ENCODE assay signal across 1 cellular context in the genomic region with DNA sequence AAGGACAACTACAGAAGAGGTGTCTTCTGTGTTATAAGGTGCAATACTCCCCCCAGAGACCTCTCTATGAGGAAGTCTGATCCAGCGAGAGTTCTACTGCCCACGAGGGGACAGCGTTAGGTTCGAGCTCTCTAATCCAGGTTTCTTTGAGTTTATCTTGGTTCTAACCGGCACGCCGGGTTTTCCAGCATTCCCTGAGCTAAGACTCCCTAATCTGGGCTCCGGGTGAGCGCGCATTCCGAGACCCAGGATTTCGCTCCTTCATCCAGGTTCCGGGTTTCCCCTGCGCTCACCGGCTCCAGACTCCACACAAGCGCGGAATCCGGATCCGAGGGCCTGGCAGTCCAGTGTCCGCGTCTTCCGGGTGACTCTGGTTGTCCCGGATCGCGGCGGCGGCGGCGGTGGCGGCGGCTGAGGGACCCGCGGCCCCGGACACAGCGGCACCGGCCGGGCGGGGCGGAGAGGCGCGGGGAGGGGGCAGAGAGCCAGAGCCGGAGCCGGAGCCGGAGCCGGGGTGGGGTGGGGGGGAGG.
TF ChIP-seq lines count a peak whose summit lies in the region.

A gene with protein sequence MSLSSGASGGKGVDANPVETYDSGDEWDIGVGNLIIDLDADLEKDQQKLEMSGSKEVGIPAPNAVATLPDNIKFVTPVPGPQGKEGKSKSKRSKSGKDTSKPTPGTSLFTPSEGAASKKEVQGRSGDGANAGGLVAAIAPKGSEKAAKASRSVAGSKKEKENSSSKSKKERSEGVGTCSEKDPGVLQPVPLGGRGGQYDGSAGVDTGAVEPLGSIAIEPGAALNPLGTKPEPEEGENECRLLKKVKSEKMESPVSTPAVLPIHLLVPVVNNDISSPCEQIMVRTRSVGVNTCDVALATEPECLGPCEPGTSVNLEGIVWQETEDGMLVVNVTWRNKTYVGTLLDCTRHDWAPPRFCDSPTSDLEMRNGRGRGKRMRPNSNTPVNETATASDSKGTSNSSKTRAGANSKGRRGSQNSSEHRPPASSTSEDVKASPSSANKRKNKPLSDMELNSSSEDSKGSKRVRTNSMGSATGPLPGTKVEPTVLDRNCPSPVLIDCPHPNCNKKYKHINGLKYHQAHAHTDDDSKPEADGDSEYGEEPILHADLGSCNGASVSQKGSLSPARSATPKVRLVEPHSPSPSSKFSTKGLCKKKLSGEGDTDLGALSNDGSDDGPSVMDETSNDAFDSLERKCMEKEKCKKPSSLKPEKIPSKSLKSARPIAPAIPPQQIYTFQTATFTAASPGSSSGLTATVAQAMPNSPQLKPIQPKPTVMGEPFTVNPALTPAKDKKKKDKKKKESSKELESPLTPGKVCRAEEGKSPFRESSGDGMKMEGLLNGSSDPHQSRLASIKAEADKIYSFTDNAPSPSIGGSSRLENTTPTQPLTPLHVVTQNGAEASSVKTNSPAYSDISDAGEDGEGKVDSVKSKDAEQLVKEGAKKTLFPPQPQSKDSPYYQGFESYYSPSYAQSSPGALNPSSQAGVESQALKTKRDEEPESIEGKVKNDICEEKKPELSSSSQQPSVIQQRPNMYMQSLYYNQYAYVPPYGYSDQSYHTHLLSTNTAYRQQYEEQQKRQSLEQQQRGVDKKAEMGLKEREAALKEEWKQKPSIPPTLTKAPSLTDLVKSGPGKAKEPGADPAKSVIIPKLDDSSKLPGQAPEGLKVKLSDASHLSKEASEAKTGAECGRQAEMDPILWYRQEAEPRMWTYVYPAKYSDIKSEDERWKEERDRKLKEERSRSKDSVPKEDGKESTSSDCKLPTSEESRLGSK (N-terminal part only) (plus strand): TSS at position 373 of the 531 bp plus-strand sequence. CDS start 38,842 bp downstream, outside the sequence.

TF ChIP-seq in A549, 52 proteins besides CTCF, POLR2A, EP300 and RAD21 (continued from another document):
- no peak for TF ChIP-seq FOXS1 (CRISPR knock-in tag; IDR thresholded peaks at IDR 0.05)
- TF ChIP-seq JUN (IDR thresholded peaks at IDR 0.05) = peak; percentile 41 to 86; a peak in 3 of 5 replicates
- TF ChIP-seq KDM1A (IDR thresholded peaks at IDR 0.05; ENCODE audit: low read depth) = no peak
- TF ChIP-seq POLR2AphosphoS2 (conservative IDR thresholded peaks at IDR 0.05; ENCODE audit: low read length) = no peak
- TF ChIP-seq ZFP36 (IDR thresholded peaks at IDR 0.05; ENCODE audit: borderline replicate concordance, partially characterized antibody) = no peak
- peak; percentile 84; the same call in 1 of the 2 replicates for TF ChIP-seq TP53 (CRISPR knock-in tag; IDR thresholded peaks at IDR 0.05)
- TF ChIP-seq PHF8 (IDR thresholded peaks at IDR 0.05; ENCODE audit: borderline replicate concordance, low read depth) = no peak
- TF ChIP-seq HEYL (CRISPR knock-in tag; IDR thresholded peaks at IDR 0.05) = no peak
- TF ChIP-seq MAZ (IDR thresholded peaks at IDR 0.05; ENCODE audit: borderline replicate concordance, low read depth, low read length) = peak; percentile 90; the same call in 1 of the 2 replicates
- no peak for TF ChIP-seq NFE2L2 (conservative IDR thresholded peaks at IDR 0.05; ENCODE audit: low read length)
- TF ChIP-seq RFX5 (IDR thresholded peaks at IDR 0.05) = peak; percentile 87
- peak; percentile 53; the same call in 2 of the 3 replicates for TF ChIP-seq SMC3 (IDR thresholded peaks at IDR 0.05)
- peak; percentile 35; the same call in 1 of the 2 replicates for TF ChIP-seq PBX3 (IDR thresholded peaks at IDR 0.05)
- TF ChIP-seq RARB (CRISPR knock-in tag; IDR thresholded peaks at IDR 0.05) = 0 out of 2 replicates have a peak, but pooled peaks have one; percentile 7
- TF ChIP-seq, protein P1, sequence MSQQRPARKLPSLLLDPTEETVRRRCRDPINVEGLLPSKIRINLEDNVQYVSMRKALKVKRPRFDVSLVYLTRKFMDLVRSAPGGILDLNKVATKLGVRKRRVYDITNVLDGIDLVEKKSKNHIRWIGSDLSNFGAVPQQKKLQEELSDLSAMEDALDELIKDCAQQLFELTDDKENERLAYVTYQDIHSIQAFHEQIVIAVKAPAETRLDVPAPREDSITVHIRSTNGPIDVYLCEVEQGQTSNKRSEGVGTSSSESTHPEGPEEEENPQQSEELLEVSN (IDR thresholded peaks at IDR 0.05; ENCODE audit: borderline replicate concordance, low read depth) = peak; percentile 45; the same call in 1 of the 2 replicates
- no peak for TF ChIP-seq SREBF2 (IDR thresholded peaks at IDR 0.05)
- peak; percentile 65 for TF ChIP-seq GATA3 (IDR thresholded peaks at IDR 0.05; ENCODE audit: borderline replicate concordance)
TF ChIP-seq in A549: peak in this region for 15.
